In the genomic region with DNA sequence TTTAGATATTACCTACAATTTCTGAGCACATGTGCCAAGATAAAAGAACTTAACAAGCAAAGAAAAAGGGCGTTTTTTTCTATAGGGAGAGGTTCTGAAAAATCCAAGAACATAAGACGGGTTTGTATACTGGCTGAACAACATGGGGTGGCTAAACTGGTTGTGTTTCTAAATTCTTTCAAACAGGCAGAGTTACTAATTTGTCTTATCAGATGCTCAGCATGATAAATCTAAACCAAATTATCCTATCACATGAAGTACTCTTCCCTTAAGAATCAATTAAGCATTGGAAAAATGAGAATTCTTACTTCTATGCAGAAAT, we compare ENCODE assay signal across 1 cellular context.
TF ChIP-seq lines count a peak whose summit lies in the region.

No MANE protein-coding gene starts in this region.

TF ChIP-seq in HEK293T, 16 proteins besides CTCF, POLR2A, EP300 and RAD21 (continued from another document):
- TF ChIP-seq CTBP1 (IDR thresholded peaks at IDR 0.05; ENCODE audit: borderline replicate concordance) (no peak), ZNF384 (IDR thresholded peaks at IDR 0.05) (no peak), L3MBTL2 (conservative IDR thresholded peaks at IDR 0.05) (no peak), SP1 (IDR thresholded peaks at IDR 0.05) (no peak), FOXA1 (IDR thresholded peaks at IDR 0.05) (no peak), TARDBP (IDR thresholded peaks at IDR 0.05) (no peak)
